In genomic region chr20:44003609-44004008, GRCh38 we compare ENCODE assay signal across 21 cellular contexts.
"Had no signal": no experiment of that assay in that cellular context is flagged by ENCODE, and none has a peak within 500 bp of the region (broad histone marks: within the 10 kb centered on the region; RNA-seq: fewer than 3 reads in every experiment).

No MANE protein-coding gene starts in this region.

- H3K27me3 ChIP-seq: ascending aorta, body of pancreas, Peyer's patch had no signal

- H3K4me1 ChIP-seq: ascending aorta, body of pancreas, Peyer's patch had no signal

- H3K36me3 Mint-ChIP-seq: activated naive CD4-positive, alpha-beta T cell treated with anti-CD3 and anti-CD28 coated beads, Interleukin-2, amount 50 U/mL, for 72 hours had no signal

- H3K36me3 ChIP-seq: ascending aorta, Peyer's patch had no signal

- ATAC-seq: activated CD4-positive, CD25-positive, alpha-beta regulatory T cell treated with anti-CD3 and anti-CD28 coated beads, Interleukin-2, amount 50 U/mL, for 24 hours; activated naive CD4-positive, alpha-beta T cell treated with anti-CD3 and anti-CD28 coated beads, Interleukin-2, amount 50 U/mL, for 72 hours; activated naive CD8-positive, alpha-beta T cell treated with anti-CD3 and anti-CD28 coated beads, Interleukin-2, amount 50 U/mL, for 24 hours; body of pancreas had no signal

- H3K9me3 ChIP-seq: ascending aorta, body of pancreas, Peyer's patch had no signal

- H3K27ac ChIP-seq: ascending aorta, body of pancreas, Peyer's patch had no signal

- H3K27ac Mint-ChIP-seq: activated naive CD8-positive, alpha-beta T cell treated with anti-CD3 and anti-CD28 coated beads, Interleukin-2, amount 50 U/mL, for 24 hours; T-helper 1 cell treated with Interleukin-12 subunit alpha and Interleukin-12 subunit beta and Interleukin-4 antibody, amounts not matched to agents 30 μg/mL and 1 μg/mL, for 36 hours had no signal

- DNase-seq: activated CD4-positive, alpha-beta T cell treated with anti-CD3 and anti-CD28 coated beads for 4 hours; activated CD4-positive, alpha-beta T cell treated with anti-CD3 and anti-CD28 coated beads, Interleukin-2, amount 50 U/mL, for 4 hours; activated naive CD8-positive, alpha-beta T cell treated with anti-CD3 and anti-CD28 coated beads, Interleukin-2, amount 50 U/mL, for 24 hours; activated T-cell treated with anti-CD3 and anti-CD28 coated beads, Interleukin-2, amount 50 U/mL, for 1 hour; amniotic stem cell; body of pancreas; KBM-7; NCI-H1092; NCI-H1417; NCI-H1930; NCI-H2171; NCI-H2227 treated with DMSO at 0.1 percent for 48 hours; NCI-H510A; NCI-H526 treated with DMSO at 0.1 percent for 48 hours; Peyer's patch; SHP77 treated with DMSO at 0.1 percent for 48 hours had no signal

- H3K9me3 Mint-ChIP-seq: activated naive CD8-positive, alpha-beta T cell treated with anti-CD3 and anti-CD28 coated beads, Interleukin-2, amount 50 U/mL, for 24 hours; central memory CD8-positive, alpha-beta T cell; T-helper 1 cell treated with Interleukin-12 subunit alpha and Interleukin-12 subunit beta and Interleukin-4 antibody, amounts not matched to agents 30 μg/mL and 1 μg/mL, for 36 hours had no signal

- H3K4me3 ChIP-seq: ascending aorta, body of pancreas, Peyer's patch had no signal

- H3K4me3 Mint-ChIP-seq: activated naive CD8-positive, alpha-beta T cell treated with anti-CD3 and anti-CD28 coated beads, Interleukin-2, amount 50 U/mL, for 24 hours; central memory CD8-positive, alpha-beta T cell; T-helper 1 cell treated with Interleukin-12 subunit alpha and Interleukin-12 subunit beta and Interleukin-4 antibody, amounts not matched to agents 30 μg/mL and 1 μg/mL, for 36 hours had no signal
